In the genomic region with DNA sequence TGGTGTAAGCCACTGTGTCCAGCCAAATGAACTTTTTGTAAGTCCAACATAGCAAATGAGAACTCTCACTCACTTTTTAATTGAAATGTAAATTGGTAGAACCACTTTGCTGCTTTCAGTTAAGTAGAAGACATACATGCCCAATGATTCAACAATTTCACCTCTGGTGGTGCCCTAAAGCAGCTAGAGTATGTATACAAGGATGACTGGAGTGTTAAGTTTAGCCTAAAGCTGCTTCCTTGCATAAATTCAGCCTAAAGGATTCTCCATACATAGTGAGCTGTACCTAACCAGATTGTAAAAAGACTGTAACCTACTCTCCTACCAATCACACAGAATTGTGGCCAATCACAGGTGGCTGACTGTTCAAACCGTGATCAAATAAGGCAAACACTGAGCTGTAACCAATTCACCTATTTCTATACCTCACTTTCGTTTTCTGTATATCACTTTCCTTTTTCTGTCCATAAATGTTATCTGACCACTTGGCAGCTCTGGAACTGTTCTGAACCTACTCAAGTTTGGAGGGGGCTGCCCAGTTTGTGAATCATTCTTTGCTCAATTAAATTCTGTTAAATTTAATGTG, we compare ENCODE assay signal across 1 cellular context.
TF ChIP-seq lines count a peak whose summit lies in the region.

No MANE protein-coding gene starts in this region.

TF ChIP-seq in HEK293, 187 proteins besides CTCF, POLR2A, EP300 and RAD21 (continued from another document):
- TF ChIP-seq, protein P1, sequence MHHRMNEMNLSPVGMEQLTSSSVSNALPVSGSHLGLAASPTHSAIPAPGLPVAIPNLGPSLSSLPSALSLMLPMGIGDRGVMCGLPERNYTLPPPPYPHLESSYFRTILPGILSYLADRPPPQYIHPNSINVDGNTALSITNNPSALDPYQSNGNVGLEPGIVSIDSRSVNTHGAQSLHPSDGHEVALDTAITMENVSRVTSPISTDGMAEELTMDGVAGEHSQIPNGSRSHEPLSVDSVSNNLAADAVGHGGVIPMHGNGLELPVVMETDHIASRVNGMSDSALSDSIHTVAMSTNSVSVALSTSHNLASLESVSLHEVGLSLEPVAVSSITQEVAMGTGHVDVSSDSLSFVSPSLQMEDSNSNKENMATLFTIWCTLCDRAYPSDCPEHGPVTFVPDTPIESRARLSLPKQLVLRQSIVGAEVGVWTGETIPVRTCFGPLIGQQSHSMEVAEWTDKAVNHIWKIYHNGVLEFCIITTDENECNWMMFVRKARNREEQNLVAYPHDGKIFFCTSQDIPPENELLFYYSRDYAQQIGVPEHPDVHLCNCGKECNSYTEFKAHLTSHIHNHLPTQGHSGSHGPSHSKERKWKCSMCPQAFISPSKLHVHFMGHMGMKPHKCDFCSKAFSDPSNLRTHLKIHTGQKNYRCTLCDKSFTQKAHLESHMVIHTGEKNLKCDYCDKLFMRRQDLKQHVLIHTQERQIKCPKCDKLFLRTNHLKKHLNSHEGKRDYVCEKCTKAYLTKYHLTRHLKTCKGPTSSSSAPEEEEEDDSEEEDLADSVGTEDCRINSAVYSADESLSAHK (tag by site-specific recombination; IDR thresholded peaks at IDR 0.05) = no peak
